29 cellular contexts compared by ENCODE assay signal in the genomic region with DNA sequence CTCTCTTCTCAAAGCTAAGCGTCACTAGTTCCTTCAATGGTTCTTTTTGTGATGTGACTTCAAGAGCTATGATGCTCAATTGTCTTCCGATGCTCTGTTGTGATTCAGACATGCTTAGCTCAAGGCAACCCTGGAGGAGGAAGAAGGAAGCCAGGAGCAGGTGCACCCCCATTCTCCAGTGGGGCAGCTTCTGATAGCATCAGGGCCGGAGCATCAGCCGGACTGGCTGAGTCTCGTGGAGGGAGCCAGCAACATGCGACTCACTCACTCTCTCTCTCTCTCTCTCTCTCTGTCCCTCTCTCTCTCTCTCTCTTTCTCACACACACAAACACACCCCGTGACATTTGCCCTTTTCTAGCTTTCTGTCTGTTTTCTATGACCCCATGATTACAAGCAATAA.
"Had no signal": no experiment of that assay in that cellular context is flagged by ENCODE, and none has a peak within 500 bp of the region (broad histone marks: within the 10 kb centered on the region; RNA-seq: fewer than 3 reads in every experiment).

No MANE protein-coding gene starts in this region.

- DNase-seq: activated CD4-positive, alpha-beta memory T cell treated with anti-CD3 and anti-CD28 coated beads for 36 hours; activated CD4-positive, alpha-beta T cell treated with anti-CD3 and anti-CD28 coated beads for 4 hours; activated CD4-positive, alpha-beta T cell treated with anti-CD3 and anti-CD28 coated beads, Interleukin-2, amount 50 U/mL, for 1 hour; activated CD8-positive, alpha-beta memory T cell treated with anti-CD3 and anti-CD28 coated beads, Interleukin-2, amount 50 U/mL, for 4 hours; activated gamma-delta T cell treated with Interleukin-2 at 50 U/mL for 16 hours; activated naive CD4-positive, alpha-beta T cell treated with anti-CD3 and anti-CD28 coated beads for 36 hours; activated T-cell treated with anti-CD3 and anti-CD28 coated beads for 4 hours; activated T-cell treated with anti-CD3 and anti-CD28 coated beads, Interleukin-2, amount 50 U/mL, for 4 hours; adrenal gland; body of pancreas; NCI-H1092 treated with DMSO at 0.1 percent for 48 hours; NCI-H1417; NCI-H146; NCI-H187; NCI-H2029 treated with DMSO at 0.1 percent for 48 hours; NCI-H2107; NCI-H2171; NCI-H510A; NCI-H526; NCI-H748 treated with DMSO at 0.1 percent for 48 hours; NK-92 treated with Interleukin-12 subunit alpha and Interleukin-12 subunit beta, amount 100 ng/mL, for 24 hours; PC-9 had no signal

- ATAC-seq: activated CD4-positive, CD25-positive, alpha-beta regulatory T cell treated with anti-CD3 and anti-CD28 coated beads, Interleukin-2, amount 50 U/mL, for 24 hours; activated naive CD4-positive, alpha-beta T cell treated with anti-CD3 and anti-CD28 coated beads, Interleukin-2, amount 50 U/mL, for 72 hours; activated T-cell treated with anti-CD3 and anti-CD28 coated beads, Interleukin-2, amount 50 U/mL, for 4 hours; body of pancreas; Right ventricle myocardium inferior; WTC11 had no signal

- H3K4me3 ChIP-seq: adrenal gland, body of pancreas, breast epithelium, PC-9, SK-N-MC had no signal

- H3K9me3 ChIP-seq: adrenal gland had no signal

- H3K27me3 ChIP-seq: adrenal gland, body of pancreas had no signal

- H3K27ac ChIP-seq: adrenal gland, body of pancreas, breast epithelium, PC-9, RWPE1, SK-N-MC had no signal

- H3K4me2 ChIP-seq: PC-9 had no signal

- H3K4me1 ChIP-seq: adrenal gland, body of pancreas had no signal

- H3K36me3 ChIP-seq: adrenal gland, breast epithelium had no signal
